21 cellular contexts compared by ENCODE assay signal in the genomic region with DNA sequence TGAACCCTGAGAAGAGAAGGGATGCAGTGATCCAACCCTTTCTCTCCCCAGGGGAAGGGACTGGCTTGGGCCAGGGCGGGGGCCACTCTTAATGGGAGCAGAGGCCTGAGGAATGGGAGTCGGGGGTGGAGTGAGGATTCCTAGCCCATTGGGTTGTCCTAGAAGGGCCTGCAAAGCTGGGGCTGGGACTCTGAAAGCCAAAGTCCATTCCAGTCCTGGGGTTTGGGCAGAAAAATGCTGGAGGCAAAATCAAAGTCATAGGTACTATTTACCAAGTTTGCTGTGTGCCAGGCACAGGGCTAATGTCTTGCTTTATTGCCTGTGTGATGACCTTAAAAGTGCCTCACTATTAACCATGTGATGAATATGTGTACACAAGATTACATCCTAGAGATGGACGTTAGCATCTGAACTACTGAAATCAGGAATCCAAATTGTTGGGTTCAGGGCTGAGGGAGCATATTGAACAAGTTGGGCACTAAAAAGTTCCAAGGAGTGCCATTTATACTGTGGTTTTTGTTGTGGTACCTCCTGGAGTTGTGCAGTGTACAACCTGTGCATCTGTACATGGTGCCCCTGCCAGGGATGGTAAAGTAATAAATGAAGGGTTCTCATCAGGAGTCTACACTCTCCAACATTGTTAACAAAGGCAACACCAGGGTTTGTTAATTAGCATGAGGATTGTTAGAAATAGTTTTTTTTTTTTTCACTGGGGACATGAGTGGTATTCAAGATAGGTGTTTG.
A peak's percentile ranks its signal among the peaks of the same experiment; 100 is the strongest.
DNase-seq lines count a peak whose midpoint lies in the region; ATAC-seq, FAIRE-seq and TF ChIP-seq lines count a peak whose summit lies in the region.
"Had no signal": no experiment of that assay in that cellular context is flagged by ENCODE, and none has a peak within 500 bp of the region (broad histone marks: within the 10 kb centered on the region; RNA-seq: fewer than 3 reads in every experiment).

No MANE protein-coding gene starts in this region.

- H3K4me3 ChIP-seq in BLaER1 (no peak overlapping the region), HUES6 (ENCODE audit: low read depth, low read length) (no peak overlapping the region), neuronal stem cell (ENCODE audit: low read length in 2 of 2) (no peak overlapping the region)
- H3K4me3 ChIP-seq: Peyer's patch had no signal

- DNase-seq in glutamatergic neuron (no peak), neuronal stem cell (ENCODE audit: low spot score) (no peak), SHP77 (lab: John Stamatoyannopoulos, UW) (no peak), GM12891 (ENCODE audit: insufficient read length, low spot score) (no peak), Right ventricle myocardium superior (no peak)
- DNase-seq: AML-193; Calu3; CD4-positive, CD25-positive, alpha-beta regulatory T cell; DND-41; GDM1; HFFc6; IMR-90; NCI-H1436; NCI-H2029 treated with DMSO at 0.1 percent for 48 hours; NCI-H510A treated with DMSO at 0.1 percent for 48 hours; SIG-M5 had no signal

- H4K20me1 ChIP-seq in BLaER1, result no peaks in the 10 kb centered on the region

- no peak overlapping the region for H4K8ac ChIP-seq in neuronal stem cell (ENCODE audit: low read depth, low read length)

- peaks cover 7% of the 10 kb centered on the region for H3K27me3 Mint-ChIP-seq in glutamatergic neuron (ENCODE audit: unreplicated experiment)

- no CpG with 5 or more reads among the region's 3 CpGs for WGBS in neuronal stem cell (ENCODE audit: extremely low coverage in 2 of 2, insufficient read length in 2 of 2, insufficient replicate concordance in 1 of 2), 2 donors

- H2BK12ac ChIP-seq in neuronal stem cell (ENCODE audit: low read length), result no peak overlapping the region

- peaks cover 15% of the 10 kb centered on the region for H3K9me3 Mint-ChIP-seq in glutamatergic neuron (ENCODE audit: unreplicated experiment)
- H3K9me3 Mint-ChIP-seq: CD4-positive, CD25-positive, alpha-beta regulatory T cell; HFFc6 had no signal

- 0 out of 2 replicates have a peak, but pooled peaks cover 4% of the 10 kb centered on the region for H3K27me3 ChIP-seq in BLaER1
- H3K27me3 ChIP-seq in HUES6 (ENCODE audit: control insufficient read depth, insufficient read depth, low read length), result peaks cover 33% of the 10 kb centered on the region
- H3K27me3 ChIP-seq in neuronal stem cell (ENCODE audit: control insufficient read depth in 3 of 3, insufficient read depth in 3 of 3, low read depth in 1 of 3, low read length in 3 of 3), result peaks cover 0 to 26% (median 18%) of the 10 kb centered on the region in 3 experiments
- H3K27me3 ChIP-seq: Peyer's patch had no signal

- peak overlapping the region; percentile 45 for H3K18ac ChIP-seq in neuronal stem cell (ENCODE audit: low read length)

- H2BK15ac ChIP-seq in neuronal stem cell (ENCODE audit: low read length), result no peak overlapping the region

- peak overlapping the region; percentile 68 for H3K4me2 ChIP-seq in BLaER1
- H3K4me2 ChIP-seq in neuronal stem cell (ENCODE audit: insufficient read depth, low read length, poor library complexity, severe bottlenecking), result no peak overlapping the region

- no peak overlapping the region for H2AFZ ChIP-seq in neuronal stem cell (ENCODE audit: low read length)

- no peak for FAIRE-seq in GM12891 (lab: Jason Lieb, UNC)
- FAIRE-seq: GM19239 had no signal

- H2BK120ac ChIP-seq in neuronal stem cell (ENCODE audit: low read depth, low read length), result no peak overlapping the region

- no peak overlapping the region for H3K14ac ChIP-seq in neuronal stem cell (ENCODE audit: low read length)

- no peaks in the 10 kb centered on the region for H3K36me3 ChIP-seq in BLaER1
- H3K36me3 ChIP-seq in HUES6 (ENCODE audit: control insufficient read depth, insufficient read depth, low read length), result no peaks in the 10 kb centered on the region
- H3K36me3 ChIP-seq in neuronal stem cell (replicated peaks in 1 of 2; ENCODE audit: control insufficient read depth in 2 of 2, insufficient read depth in 2 of 2, low read length in 2 of 2), result no peaks in the 10 kb centered on the region
- H3K36me3 ChIP-seq: Peyer's patch had no signal

- no peak for TF ChIP-seq CTCF in glutamatergic neuron (IDR thresholded peaks at IDR 0.05; ENCODE audit: partially characterized antibody, unreplicated experiment)

- H3K36me3 Mint-ChIP-seq in glutamatergic neuron (ENCODE audit: unreplicated experiment), result no peaks in the 10 kb centered on the region
- H3K36me3 Mint-ChIP-seq: CD4-positive, CD25-positive, alpha-beta regulatory T cell had no signal

- peak overlapping the region; percentile 43 for H3K27ac Mint-ChIP-seq in glutamatergic neuron (ENCODE audit: unreplicated experiment)
- H3K27ac Mint-ChIP-seq: CD4-positive, CD25-positive, alpha-beta regulatory T cell; HFFc6 had no signal

- intact Hi-C loops in Right ventricle myocardium superior (cut with DNase I), result no loop called here

- peaks cover 51% of the 10 kb centered on the region for H3K4me1 ChIP-seq in BLaER1
- peaks cover 56% of the 10 kb centered on the region for H3K4me1 ChIP-seq in HUES6 (ENCODE audit: control insufficient read depth, insufficient read depth, low read length)
- peaks cover 12 to 36% of the 10 kb centered on the region in 2 donors for H3K4me1 ChIP-seq in neuronal stem cell (ENCODE audit: control insufficient read depth in 2 of 2, insufficient read depth in 1 of 2, low read depth in 1 of 2, low read length in 2 of 2)
- H3K4me1 ChIP-seq: Peyer's patch had no signal

- H3K9me3 ChIP-seq in BLaER1, result no peaks in the 10 kb centered on the region
- no peaks in the 10 kb centered on the region for H3K9me3 ChIP-seq in HUES6 (ENCODE audit: control insufficient read depth, insufficient read depth, low read depth, low read length)
- no peaks in the 10 kb centered on the region for H3K9me3 ChIP-seq in neuronal stem cell (replicated peaks in 1 of 2; ENCODE audit: control insufficient read depth in 2 of 2, insufficient read depth in 1 of 2, low read depth in 1 of 2, low read length in 2 of 2)
- H3K9me3 ChIP-seq: Peyer's patch had no signal

- H3K23ac ChIP-seq in neuronal stem cell (ENCODE audit: low read depth, low read length, poor library complexity), result no peak overlapping the region

- H3K4me3 Mint-ChIP-seq in glutamatergic neuron (ENCODE audit: unreplicated experiment), result no peak overlapping the region
- H3K4me3 Mint-ChIP-seq: CD4-positive, CD25-positive, alpha-beta regulatory T cell; HFFc6 had no signal

- no peak overlapping the region for H3K27ac ChIP-seq in BLaER1
- peak overlapping the region; percentile 10; the same call in 1 of the 2 replicates for H3K27ac ChIP-seq in HUES6 (ENCODE audit: low read depth, low read length)
- H3K27ac ChIP-seq in neuronal stem cell (replicated peaks; ENCODE audit: low read length), result no peak overlapping the region
- H3K27ac ChIP-seq: Peyer's patch had no signal

- peaks cover 16% of the 10 kb centered on the region for H3K4me1 Mint-ChIP-seq in glutamatergic neuron (ENCODE audit: low read depth, unreplicated experiment)

- H2AK5ac ChIP-seq in neuronal stem cell (ENCODE audit: low read depth, low read length), result no peak overlapping the region

- no peak overlapping the region for H4K91ac ChIP-seq in neuronal stem cell (ENCODE audit: low read depth, low read length, poor library complexity)

- H3K9ac ChIP-seq in BLaER1, result no peak overlapping the region
- peak overlapping the region; percentile 39 for H3K9ac ChIP-seq in HUES6 (ENCODE audit: low read length)
- no peak overlapping the region for H3K9ac ChIP-seq in neuronal stem cell (ENCODE audit: low read depth, low read length, poor library complexity)

- no peaks in the 10 kb centered on the region for H3K79me1 ChIP-seq in neuronal stem cell (ENCODE audit: low read depth, low read length)

- no peak overlapping the region for H3K4ac ChIP-seq in neuronal stem cell (ENCODE audit: low read length)

- ATAC-seq in HG02588 (IDR thresholded peaks at IDR 0.05; ENCODE audit: unreplicated experiment) (no peak), Right ventricle myocardium superior (ENCODE audit: poor library complexity) (no peak)

- no peak for TF ChIP-seq POLR2A in GM12891 (IDR thresholded peaks at IDR 0.05; ENCODE audit: low read depth, low read length)

- H2BK5ac ChIP-seq in neuronal stem cell (ENCODE audit: low read length), result no peak overlapping the region

TF ChIP-seq in GM12891, 5 proteins besides CTCF, POLR2A, EP300 and RAD21:
- TF ChIP-seq SPI1 (IDR thresholded peaks at IDR 0.05; ENCODE audit: low read depth, low read length), result no peak
- no peak for TF ChIP-seq POU2F2 (IDR thresholded peaks at IDR 0.05; ENCODE audit: low read depth, low read length)
- no peak for TF ChIP-seq TAF1 (IDR thresholded peaks at IDR 0.05; ENCODE audit: low read depth, low read length)
- TF ChIP-seq PAX5 (IDR thresholded peaks at IDR 0.05; ENCODE audit: insufficient read depth, low read length, severe bottlenecking), result no peak
- TF ChIP-seq POLR2AphosphoS5 (IDR thresholded peaks at IDR 0.05; ENCODE audit: low read depth, low read length), result no peak
